Comparison of ENCODE assay signal across 8 cellular contexts in genomic region chr17:50559674-50560184, GRCh38. TPM values are rescaled to one million over a fixed set of nuclear protein-coding genes. Genes with fewer than 3 reads are reported as not detected.
DNase-seq lines count a peak whose midpoint lies in the region; ATAC-seq and TF ChIP-seq lines count a peak whose summit lies in the region.

No MANE protein-coding gene starts in this region.

- H3K36me3 ChIP-seq in ACC112 (ENCODE audit: insufficient read depth, low read length) (no peaks in the 10 kb centered on the region), SK-N-MC (ENCODE audit: insufficient read depth, low read length) (no peaks in the 10 kb centered on the region), mesodermal cell (ENCODE audit: control insufficient read depth, insufficient read depth, low read length) (no peaks in the 10 kb centered on the region), tibial artery (peaks cover 8 to 18% (median 11%) of the 10 kb centered on the region in 3 donors)

- ATAC-seq in GM18517 (IDR thresholded peaks at IDR 0.05; ENCODE audit: unreplicated experiment) (peak; percentile 12), HG03135 (IDR thresholded peaks at IDR 0.05; ENCODE audit: unreplicated experiment) (no peak)

- H3K4me3 ChIP-seq in ACC112 (ENCODE audit: low read depth, low read length) (peak overlapping the region; percentile 85), SK-N-MC (peak overlapping the region; percentile 90), mesodermal cell (ENCODE audit: extremely low read depth, insufficient read depth, low read length, poor library complexity, severe bottlenecking) (peak overlapping the region; percentile 46), tibial artery (peak overlapping the region; percentile 47 to 67)

- 1 to 2% methylated on average over 23 to 25 of the region's 27 CpGs for WGBS in mesodermal cell (ENCODE audit: insufficient coverage in 2 of 2), 2 experiments

- intact Hi-C loops in tibial artery (cut with DNase I; ENCODE audit: low total_unique reads) = no loop called here

- peak overlapping the region; percentile 99 for H2AFZ ChIP-seq in ACC112 (ENCODE audit: low read length, unreplicated experiment)

- no peaks in the 10 kb centered on the region for H3K79me2 ChIP-seq in ACC112 (ENCODE audit: control insufficient read depth, insufficient read depth, low read length, unreplicated experiment)

- DNase-seq in SK-N-MC (ENCODE audit: low read depth, low spot score) = peak; percentile 66
- peak; percentile 91 for DNase-seq in ecto neural progenitor cell (ENCODE audit: low spot score)
- DNase-seq in tibial artery = peak; percentile 79 to 83
- no peak for DNase-seq in mucosa of gallbladder (ENCODE audit: low spot score)

- H3K9me3 ChIP-seq in SK-N-MC (ENCODE audit: low read depth, low read length) = no peaks in the 10 kb centered on the region
- no peaks in the 10 kb centered on the region for H3K9me3 ChIP-seq in mesodermal cell (ENCODE audit: control insufficient read depth, low read length)
- no peaks in the 10 kb centered on the region for H3K9me3 ChIP-seq in tibial artery

- H3K4me1 ChIP-seq in ACC112 (ENCODE audit: control insufficient read depth, insufficient read depth, low read length, unreplicated experiment) (peaks cover 19% of the 10 kb centered on the region), mesodermal cell (ENCODE audit: control insufficient read depth, insufficient read depth, low read length, poor library complexity, severe bottlenecking) (peaks cover 10% of the 10 kb centered on the region), tibial artery (peaks cover 10 to 59% (median 50%) of the 10 kb centered on the region in 4 donors)

- H3K9ac ChIP-seq in SK-N-MC (ENCODE audit: insufficient read length) = peak overlapping the region; percentile 74

- H3K27me3 ChIP-seq in ACC112 (ENCODE audit: insufficient read depth, low read length) (peaks cover 41% of the 10 kb centered on the region), tibial artery (peaks cover 11 to 69% of the 10 kb centered on the region in 2 donors)

- no peak for TF ChIP-seq CTCF in tibial artery (IDR thresholded peaks at IDR 0.05)

- no peak overlapping the region for H3K27ac ChIP-seq in ACC112 (ENCODE audit: low read depth, low read length)
- H3K27ac ChIP-seq in SK-N-MC = peak overlapping the region; percentile 90
- H3K27ac ChIP-seq in mesodermal cell (ENCODE audit: low read depth, low read length, severe bottlenecking) = no peak overlapping the region
- no peak overlapping the region for H3K27ac ChIP-seq in tibial artery

RNA-seq across cellular contexts. Expression of gene CACNA1G, which starts 0.8 kb away (rescaled TPM):
- 3.4 TPM for polyA plus RNA-seq in mesodermal cell (2013, experiment 1 of 2)
- 2.1 TPM for polyA plus RNA-seq in mesodermal cell (2013, experiment 2 of 2)
- total RNA-seq in mucosa of gallbladder = 0.26 TPM

RNA-seq across cellular contexts. Expression of gene SPATA20, which starts 12.8 kb away (rescaled TPM):
- 25.5 TPM for polyA plus RNA-seq in mesodermal cell (2013, experiment 1 of 2)
- polyA plus RNA-seq in mesodermal cell (2013, experiment 2 of 2) = 26.0 TPM
- total RNA-seq in mucosa of gallbladder = 70.0 TPM

RNA-seq across cellular contexts. Expression of gene EPN3, which starts 27.2 kb away (rescaled TPM):
- polyA plus RNA-seq in mesodermal cell (2013, experiment 1 of 2) = not detected
- not detected for polyA plus RNA-seq in mesodermal cell (2013, experiment 2 of 2)
- 92.7 TPM for total RNA-seq in mucosa of gallbladder

RNA-seq across cellular contexts. Expression of gene MYCBPAP, which starts 51.5 kb away (rescaled TPM):
- polyA plus RNA-seq in mesodermal cell (2013, experiment 1 of 2) = 0.81 TPM
- 1.5 TPM for polyA plus RNA-seq in mesodermal cell (2013, experiment 2 of 2)
- 4.6 TPM for total RNA-seq in mucosa of gallbladder
